Comparison of ENCODE assay signal across 15 cellular contexts in genomic region chr2:147204102-147204501, GRCh38.
DNase-seq lines count a peak whose midpoint lies in the region; TF ChIP-seq lines count a peak whose summit lies in the region.
"Had no signal": no experiment of that assay in that cellular context is flagged by ENCODE, and none has a peak within 500 bp of the region (broad histone marks: within the 10 kb centered on the region; RNA-seq: fewer than 3 reads in every experiment).

No MANE protein-coding gene starts in this region.

- intact Hi-C loops in tibial artery (cut with DNase I; ENCODE audit: low total_unique reads), result no loop called here

- peak; percentile 7 for DNase-seq in NCI-H2196 (lab: John Stamatoyannopoulos, UW; ENCODE audit: unreplicated experiment)
- no peak for DNase-seq in NCI-H2196 treated with DMSO at 0.1 percent for 48 hours (lab: John Stamatoyannopoulos, UW; ENCODE audit: unreplicated experiment)
- peak; percentile 22 to 42 for DNase-seq in SJCRH30
- DNase-seq in fibroblast of mammary gland (ENCODE audit: low read depth), result peak; percentile 75
- no peak for DNase-seq in tibial artery
- DNase-seq in hippocampal formation (lab: John Stamatoyannopoulos, UW), result no peak
- no peak for DNase-seq in activated naive CD4-positive, alpha-beta T cell treated with anti-CD3 and anti-CD28 coated beads, Interleukin-2, amount 10 ng/mL, durations not matched to agents 7 days and 5 days
- DNase-seq: 8988T; activated CD4-positive, alpha-beta T cell treated with anti-CD3 and anti-CD28 coated beads for 4 hours; CD8-positive, alpha-beta memory T cell; posterior cingulate gyrus; SHP77 had no signal

- H3K27me3 ChIP-seq in SJCRH30, result no peaks in the 10 kb centered on the region
- H3K27me3 ChIP-seq in skeletal muscle satellite cell (ENCODE audit: control insufficient read depth, insufficient read depth, low read length), result no peaks in the 10 kb centered on the region
- no peaks in the 10 kb centered on the region for H3K27me3 ChIP-seq in tibial artery

- peak overlapping the region; percentile 7 for H3K4me2 ChIP-seq in skeletal muscle satellite cell (ENCODE audit: low read length)

- no peaks in the 10 kb centered on the region for H3K4me1 Mint-ChIP-seq in activated naive CD4-positive, alpha-beta T cell treated with anti-CD3 and anti-CD28 coated beads, Interleukin-2, amount 10 ng/mL, durations not matched to agents 7 days and 5 days
- H3K4me1 Mint-ChIP-seq: CD8-positive, alpha-beta memory T cell; central memory CD8-positive, alpha-beta T cell had no signal

- H3K9ac ChIP-seq in skeletal muscle satellite cell (ENCODE audit: low read depth, low read length), result no peak overlapping the region

- H3K36me3 Mint-ChIP-seq in activated naive CD4-positive, alpha-beta T cell treated with anti-CD3 and anti-CD28 coated beads, Interleukin-2, amount 10 ng/mL, durations not matched to agents 7 days and 5 days, result no peaks in the 10 kb centered on the region
- H3K36me3 Mint-ChIP-seq: activated naive CD8-positive, alpha-beta T cell; CD8-positive, alpha-beta memory T cell had no signal

- H3K9me3 ChIP-seq in SJCRH30 (replicated peaks), result no peaks in the 10 kb centered on the region
- no peaks in the 10 kb centered on the region for H3K9me3 ChIP-seq in skeletal muscle satellite cell (replicated peaks; ENCODE audit: low read length)
- H3K9me3 ChIP-seq in tibial artery, result peaks cover 0 to 17% (median 13%) of the 10 kb centered on the region in 3 donors

- H3K27ac Mint-ChIP-seq in activated naive CD4-positive, alpha-beta T cell treated with anti-CD3 and anti-CD28 coated beads, Interleukin-2, amount 10 ng/mL, durations not matched to agents 7 days and 5 days, result no peak overlapping the region
- H3K27ac Mint-ChIP-seq: activated naive CD8-positive, alpha-beta T cell; CD8-positive, alpha-beta memory T cell had no signal

- H3K36me3 ChIP-seq in SJCRH30, result no peaks in the 10 kb centered on the region
- H3K36me3 ChIP-seq in skeletal muscle satellite cell (ENCODE audit: insufficient read depth, low read length), result no peaks in the 10 kb centered on the region
- H3K36me3 ChIP-seq in tibial artery, result no peaks in the 10 kb centered on the region

- H3K9me3 Mint-ChIP-seq in activated naive CD4-positive, alpha-beta T cell treated with anti-CD3 and anti-CD28 coated beads, Interleukin-2, amount 10 ng/mL, durations not matched to agents 7 days and 5 days, result peaks cover 12% of the 10 kb centered on the region

- no peak for TF ChIP-seq CTCF in fibroblast of mammary gland (conservative IDR thresholded peaks at IDR 0.05; ENCODE audit: control insufficient read depth, insufficient read depth, low read depth, low read length)
- TF ChIP-seq CTCF in tibial artery (IDR thresholded peaks at IDR 0.05), result no peak

- H3K27ac ChIP-seq in SJCRH30, result peak overlapping the region; percentile 54
- no peak overlapping the region for H3K27ac ChIP-seq in tibial artery

- H3K4me3 ChIP-seq in SJCRH30, result no peak overlapping the region
- H3K4me3 ChIP-seq in fibroblast of mammary gland (ENCODE audit: control insufficient read depth, low read depth, low read length), result no peak overlapping the region
- H3K4me3 ChIP-seq in skeletal muscle satellite cell (ENCODE audit: low read length), result no peak overlapping the region
- H3K4me3 ChIP-seq in tibial artery, result no peak overlapping the region

- H3K4me1 ChIP-seq in SJCRH30 (peaks cover 19% of the 10 kb centered on the region), skeletal muscle satellite cell (ENCODE audit: control insufficient read depth, insufficient read depth, low read length) (peaks cover 6% of the 10 kb centered on the region), tibial artery (no peaks in the 10 kb centered on the region)

- H3K4me3 Mint-ChIP-seq in activated naive CD4-positive, alpha-beta T cell treated with anti-CD3 and anti-CD28 coated beads, Interleukin-2, amount 10 ng/mL, durations not matched to agents 7 days and 5 days, result no peak overlapping the region
- H3K4me3 Mint-ChIP-seq: activated naive CD8-positive, alpha-beta T cell; CD8-positive, alpha-beta memory T cell; central memory CD8-positive, alpha-beta T cell had no signal

- CTCF ChIA-PET in activated naive CD4-positive, alpha-beta T cell treated with anti-CD3 and anti-CD28 coated beads, Interleukin-2, amount 10 ng/mL, durations not matched to agents 7 days and 5 days (lab: Charles Lee), result no interaction called here

- H3K27me3 Mint-ChIP-seq in activated naive CD4-positive, alpha-beta T cell treated with anti-CD3 and anti-CD28 coated beads, Interleukin-2, amount 10 ng/mL, durations not matched to agents 7 days and 5 days, result peaks cover 7% of the 10 kb centered on the region
- H3K27me3 Mint-ChIP-seq: activated naive CD8-positive, alpha-beta T cell; central memory CD8-positive, alpha-beta T cell had no signal

Comparison
In these comparisons a context has a peak if more than half of its experiments do, and no peak if none do; other contexts are left out.
1. DNase-seq: peak in NCI-H2196 (single experiment), SJCRH30 (2 of 2) and fibroblast of mammary gland (single experiment); none in NCI-H2196 treated with DMSO at 0.1 percent for 48 hours (single experiment), tibial artery (0 of 2), hippocampal formation (0 of 2) and activated naive CD4-positive, alpha-beta T cell treated with anti-CD3 and anti-CD28 coated beads, Interleukin-2, amount 10 ng/mL, durations not matched to agents 7 days and 5 days (single experiment).